In genomic region chr12:613996-614726, GRCh38 we compare ENCODE assay signal across 7 cellular contexts. TPM values are rescaled to one million over a fixed set of nuclear protein-coding genes. Genes with fewer than 3 reads are reported as not detected.
DNase-seq lines count a peak whose midpoint lies in the region; ATAC-seq and TF ChIP-seq lines count a peak whose summit lies in the region.

No MANE protein-coding gene starts in this region.

- H4K5ac ChIP-seq in mesendoderm (ENCODE audit: low read length), result no peak overlapping the region

- no peak overlapping the region for H3K4ac ChIP-seq in mesendoderm (ENCODE audit: low read depth, low read length)

- H2BK5ac ChIP-seq in mesendoderm (ENCODE audit: low read length), result no peak overlapping the region

- DNase-seq in GM12864 (ENCODE audit: low read depth) (no peak), NB4 (ENCODE audit: low read depth) (peak; percentile 66), mesendoderm (peak; percentile 69)
- peak; percentile 55 for DNase-seq in activated naive CD8-positive, alpha-beta T cell treated with anti-CD3 and anti-CD28 coated beads, Interleukin-2, amount 50 U/mL, for 24 hours

- no peak overlapping the region for H2BK120ac ChIP-seq in mesendoderm (ENCODE audit: low read depth, low read length)

- TF ChIP-seq POLR2A in NB4 (IDR thresholded peaks at IDR 0.05; ENCODE audit: extremely low read depth, insufficient read length), result no peak

- no peak overlapping the region for H3K18ac ChIP-seq in mesendoderm (ENCODE audit: low read length)

- H3K27me3 Mint-ChIP-seq in activated naive CD8-positive, alpha-beta T cell treated with anti-CD3 and anti-CD28 coated beads, Interleukin-2, amount 50 U/mL, for 24 hours, result no peaks in the 10 kb centered on the region

- no peaks in the 10 kb centered on the region for H3K36me3 ChIP-seq in mesendoderm (ENCODE audit: control insufficient read depth, insufficient read depth, low read length)

- H3K4me3 ChIP-seq in GM12864 (ENCODE audit: low read depth, low read length), result no peak overlapping the region
- no peak overlapping the region for H3K4me3 ChIP-seq in NB4 (ENCODE audit: low read depth, low read length)
- no peak overlapping the region for H3K4me3 ChIP-seq in mesendoderm (ENCODE audit: low read length)

- no peak overlapping the region for H2BK15ac ChIP-seq in mesendoderm (replicated peaks; ENCODE audit: low read depth)

- H4K8ac ChIP-seq in mesendoderm (ENCODE audit: low read depth, low read length), result no peak overlapping the region

- ATAC-seq in activated naive CD8-positive, alpha-beta T cell treated with anti-CD3 and anti-CD28 coated beads, Interleukin-2, amount 50 U/mL, for 24 hours, result peak; percentile 44
- no peak for ATAC-seq in activated CD4-positive, CD25-positive, alpha-beta regulatory T cell treated with anti-CD3 and anti-CD28 coated beads, Interleukin-2, amount 50 U/mL, for 24 hours
- ATAC-seq in GM21447 (IDR thresholded peaks at IDR 0.05; ENCODE audit: unreplicated experiment) (no peak), GM21390 (IDR thresholded peaks at IDR 0.05; ENCODE audit: unreplicated experiment) (no peak)

- no peak overlapping the region for H3K23ac ChIP-seq in mesendoderm (ENCODE audit: low read length)

- no peak overlapping the region for H3K56ac ChIP-seq in mesendoderm (ENCODE audit: low read length)

- H3K9me3 Mint-ChIP-seq in activated naive CD8-positive, alpha-beta T cell treated with anti-CD3 and anti-CD28 coated beads, Interleukin-2, amount 50 U/mL, for 24 hours, result no peaks in the 10 kb centered on the region

- H3K27ac ChIP-seq in mesendoderm (ENCODE audit: low read depth, low read length), result no peak overlapping the region

- H3K4me1 ChIP-seq in mesendoderm (ENCODE audit: control insufficient read depth, low read depth, low read length), result no peaks in the 10 kb centered on the region

- TF ChIP-seq CTCF in GM12864 (IDR thresholded peaks at IDR 0.05; ENCODE audit: low read depth, low read length, missing control alignments) (peak; percentile 46), NB4 (IDR thresholded peaks at IDR 0.05; ENCODE audit: low read depth, low read length) (peak; percentile 32)

- no peaks in the 10 kb centered on the region for H3K27me3 ChIP-seq in mesendoderm (ENCODE audit: insufficient read depth, low read length, poor library complexity)

- no peak overlapping the region for H3K27ac Mint-ChIP-seq in activated naive CD8-positive, alpha-beta T cell treated with anti-CD3 and anti-CD28 coated beads, Interleukin-2, amount 50 U/mL, for 24 hours

- no peaks in the 10 kb centered on the region for H3K79me2 ChIP-seq in mesendoderm (ENCODE audit: control insufficient read depth, insufficient read depth, low read length)

- no peak overlapping the region for H3K9ac ChIP-seq in mesendoderm (ENCODE audit: low read length)

- H2AK5ac ChIP-seq in mesendoderm (ENCODE audit: low read length), result no peak overlapping the region

- H3K36me3 Mint-ChIP-seq in activated naive CD8-positive, alpha-beta T cell treated with anti-CD3 and anti-CD28 coated beads, Interleukin-2, amount 50 U/mL, for 24 hours (ENCODE audit: low read depth), result no peaks in the 10 kb centered on the region

- H3K79me1 ChIP-seq in mesendoderm (ENCODE audit: low read length), result no peaks in the 10 kb centered on the region

- H3K4me1 Mint-ChIP-seq in activated naive CD8-positive, alpha-beta T cell treated with anti-CD3 and anti-CD28 coated beads, Interleukin-2, amount 50 U/mL, for 24 hours, result peaks cover 36% of the 10 kb centered on the region

- H3K4me2 ChIP-seq in mesendoderm (ENCODE audit: low read length), result no peak overlapping the region

- WGBS in mesendoderm (ENCODE audit: extremely low coverage, insufficient coverage, low lambda C conversion rate), result no CpG with 5 or more reads among the region's 10 CpGs

- H3K4me3 Mint-ChIP-seq in activated naive CD8-positive, alpha-beta T cell treated with anti-CD3 and anti-CD28 coated beads, Interleukin-2, amount 50 U/mL, for 24 hours, result no peak overlapping the region

RNA-seq across cellular contexts. Expression of gene NINJ2, which starts 49.1 kb away (rescaled TPM):
- polyA plus RNA-seq in mesendoderm (2013, experiment 1 of 2), result 0.38 TPM
- 0.35 TPM for polyA plus RNA-seq in mesendoderm (2013, experiment 2 of 2)
